6 cellular contexts compared by ENCODE assay signal in genomic region chr13:76713280-76713679, GRCh38.
"Had no signal": no experiment of that assay in that cellular context is flagged by ENCODE, and none has a peak within 500 bp of the region (broad histone marks: within the 10 kb centered on the region; RNA-seq: fewer than 3 reads in every experiment).

No MANE protein-coding gene starts in this region.

- H2AFZ ChIP-seq: GM23248 had no signal

- H3K9ac ChIP-seq: GM23248 had no signal

- H3K27ac ChIP-seq: GM23248 had no signal

- H3K27ac Mint-ChIP-seq: IgD-negative memory B cell had no signal

- H3K4me1 ChIP-seq: HAP-1 had no signal

- DNase-seq: GM23248, GOT3, H7 had no signal

- ATAC-seq: HCT116 had no signal

- H3K9me3 Mint-ChIP-seq: IgD-negative memory B cell had no signal

- H3K4me3 ChIP-seq: GM23248, HAP-1 had no signal

- H3K9me3 ChIP-seq: HAP-1 had no signal

- H3K36me3 Mint-ChIP-seq: IgD-negative memory B cell had no signal

- H3K4me3 Mint-ChIP-seq: IgD-negative memory B cell had no signal

- H3K4me1 Mint-ChIP-seq: IgD-negative memory B cell had no signal

- H3K36me3 ChIP-seq: HAP-1 had no signal
